12 cellular contexts compared by ENCODE assay signal in genomic region chrX:77527233-77528001, GRCh38.
DNase-seq lines count a peak whose midpoint lies in the region; ATAC-seq and TF ChIP-seq lines count a peak whose summit lies in the region.
"Had no signal": no experiment of that assay in that cellular context is flagged by ENCODE, and none has a peak within 500 bp of the region (broad histone marks: within the 10 kb centered on the region; RNA-seq: fewer than 3 reads in every experiment).

No MANE protein-coding gene starts in this region.

- DNase-seq in CD4-positive, alpha-beta T cell, result no peak
- peak; percentile 23 for DNase-seq in fibroblast of pulmonary artery (ENCODE audit: low read depth)
- DNase-seq in midbrain (lab: John Stamatoyannopoulos, UW), result peak; percentile 7
- DNase-seq in NCI-H524 treated with DMSO at 0.1 percent for 48 hours (lab: John Stamatoyannopoulos, UW), result no peak
- DNase-seq in SHP77 (lab: John Stamatoyannopoulos, UW), result no peak
- DNase-seq: activated CD4-positive, alpha-beta T cell treated with anti-CD3 and anti-CD28 coated beads, Interleukin-2, amount 10 ng/mL, durations not matched to agents 7 days and 5 days; activated effector memory CD4-positive, alpha-beta T cell treated with anti-CD3 and anti-CD28 coated beads, Interleukin-2, amount 50 U/mL, for 16 hours; stimulated activated CD4-positive, alpha-beta T cell treated with anti-CD3 and anti-CD28 coated beads, Interleukin-4, amount 100 ng/mL, for 4 hours; stimulated activated naive CD8-positive, alpha-beta T cell treated with anti-CD3 and anti-CD28 coated beads, Interleukin-15, Interleukin-2, amounts not matched to agents 100 U/mL and 50 U/mL, for 24 hours had no signal

- H3K27me3 ChIP-seq in CD4-positive, alpha-beta T cell (ENCODE audit: control insufficient read depth, insufficient read depth, low read length), result no peaks in the 10 kb centered on the region

- H3K27me3 Mint-ChIP-seq in CD4-positive, alpha-beta T cell, result no peaks in the 10 kb centered on the region
- H3K27me3 Mint-ChIP-seq: activated CD4-positive, alpha-beta T cell treated with anti-CD3 and anti-CD28 coated beads, Interleukin-2, amount 10 ng/mL, durations not matched to agents 7 days and 5 days had no signal

- peaks cover 3% of the 10 kb centered on the region for H3K9me3 Mint-ChIP-seq in CD4-positive, alpha-beta T cell

- peak overlapping the region; percentile 36 for H3K27ac Mint-ChIP-seq in CD4-positive, alpha-beta T cell
- H3K27ac Mint-ChIP-seq: activated CD4-positive, alpha-beta T cell treated with anti-CD3 and anti-CD28 coated beads, Interleukin-2, amount 10 ng/mL, durations not matched to agents 7 days and 5 days had no signal

- intact Hi-C loops in CD4-positive, alpha-beta T cell (cut with DNase I, micrococcal nuclease), result no loop called here

- H3K4me1 Mint-ChIP-seq in CD4-positive, alpha-beta T cell (ENCODE audit: low read depth), result peaks cover 31% of the 10 kb centered on the region
- H3K4me1 Mint-ChIP-seq: activated CD4-positive, alpha-beta T cell treated with anti-CD3 and anti-CD28 coated beads, Interleukin-2, amount 10 ng/mL, durations not matched to agents 7 days and 5 days had no signal

- no peak for TF ChIP-seq CTCF in CD4-positive, alpha-beta T cell (IDR thresholded peaks at IDR 0.05)
- TF ChIP-seq CTCF in fibroblast of pulmonary artery (IDR thresholded peaks at IDR 0.05; ENCODE audit: low read length, missing control alignments), result no peak

- ATAC-seq in CD4-positive, alpha-beta T cell (ENCODE audit: poor library complexity), result no peak
- ATAC-seq in SK-N-SH treated with all-trans-retinoic acid at 6 μM for 48 hours (peak; percentile 67; the same call in 2 of the 3 replicates), GM21526 (IDR thresholded peaks at IDR 0.05; ENCODE audit: low FRiP score, unreplicated experiment) (no peak), GM18873 (IDR thresholded peaks at IDR 0.05; ENCODE audit: low FRiP score, unreplicated experiment) (no peak)
- ATAC-seq: stimulated activated naive CD8-positive, alpha-beta T cell treated with anti-CD3 and anti-CD28 coated beads, Interleukin-15, Interleukin-2, amounts not matched to agents 100 U/mL and 50 U/mL, for 24 hours had no signal

- H3K4me3 ChIP-seq in fibroblast of pulmonary artery (replicated peaks; ENCODE audit: low read depth, low read length), result no peak overlapping the region

- POLR2A ChIA-PET in CD4-positive, alpha-beta T cell (lab: Charles Lee), result no interaction called here

- CTCF ChIA-PET in CD4-positive, alpha-beta T cell (lab: Charles Lee), result no interaction called here

- no peak overlapping the region for H3K4me3 Mint-ChIP-seq in CD4-positive, alpha-beta T cell
- H3K4me3 Mint-ChIP-seq: activated CD4-positive, alpha-beta T cell treated with anti-CD3 and anti-CD28 coated beads, Interleukin-2, amount 10 ng/mL, durations not matched to agents 7 days and 5 days had no signal

- H3K36me3 Mint-ChIP-seq in CD4-positive, alpha-beta T cell (ENCODE audit: low read depth), result peaks cover 58% of the 10 kb centered on the region

- H3K27ac ChIP-seq in CD4-positive, alpha-beta T cell (ENCODE audit: low read depth, low read length), result no peak overlapping the region

- peaks cover 4% of the 10 kb centered on the region for H3K9me3 ChIP-seq in CD4-positive, alpha-beta T cell (ENCODE audit: control insufficient read depth, low read length)

TF ChIP-seq in SK-N-SH treated with all-trans-retinoic acid at 6 μM for 48 hours, 23 proteins besides CTCF, POLR2A, EP300 and RAD21:
- no peak for TF ChIP-seq ARNTL (CRISPR knock-in tag; IDR thresholded peaks at IDR 0.05; ENCODE audit: borderline replicate concordance, low read depth)
- no peak for TF ChIP-seq ZFP3 (CRISPR knock-in tag; IDR thresholded peaks at IDR 0.05)
- no peak for TF ChIP-seq ESRRG (CRISPR knock-in tag; IDR thresholded peaks at IDR 0.05)
- no peak for TF ChIP-seq SNAI2 (CRISPR knock-in tag; IDR thresholded peaks at IDR 0.05)

Comparison
In these comparisons a context has a peak if more than half of its experiments do, and no peak if none do; other contexts are left out.
1. DNase-seq: peak in fibroblast of pulmonary artery (single experiment) and midbrain (single experiment); none in CD4-positive, alpha-beta T cell (0 of 10), NCI-H524 treated with DMSO at 0.1 percent for 48 hours (single experiment) and SHP77 (0 of 2).